Comparison of ENCODE assay signal across 8 cellular contexts in genomic region chr5:91189480-91190332, GRCh38.
DNase-seq lines count a peak whose midpoint lies in the region; ATAC-seq, FAIRE-seq and TF ChIP-seq lines count a peak whose summit lies in the region.

No MANE protein-coding gene starts in this region.

- intact Hi-C loops in kidney (cut with DNase I), result no loop called here

- H3K4me1 ChIP-seq in kidney (ENCODE audit: control insufficient read depth in 1 of 2, insufficient read depth in 1 of 2, low read depth in 1 of 2, low read length in 2 of 2), result peaks cover 0 to 3% of the 10 kb centered on the region in 2 donors

- no peaks in the 10 kb centered on the region for H3K36me3 ChIP-seq in kidney (ENCODE audit: control insufficient read depth in 1 of 2, insufficient read depth in 2 of 2, low read length in 2 of 2)

- POLR2A ChIA-PET in GM10248 (lab: Yijun Ruan, JAX), result no interaction called here

- no peaks in the 10 kb centered on the region for H3K9me3 ChIP-seq in kidney (ENCODE audit: control insufficient read depth in 1 of 2, low read length in 2 of 2)

- TF ChIP-seq CTCF in WI38 (IDR thresholded peaks at IDR 0.05; ENCODE audit: low read depth, low read length) (no peak), kidney (IDR thresholded peaks at IDR 0.05; ENCODE audit: borderline replicate concordance, extremely low read depth, insufficient read depth) (no peak), GM10248 (IDR thresholded peaks at IDR 0.05; ENCODE audit: control extremely low read depth, extremely low read depth, low read depth, missing control alignments) (no peak)

- peak; percentile 72 for FAIRE-seq in kidney (lab: Jason Lieb, UNC)

- CTCF ChIA-PET in GM10248 (lab: Yijun Ruan, JAX), result interaction anchor here (1.1 kb wide), 1 partner anchor 12 kb away, joined by 3 read pairs; no protein-coding TSS in a partner anchor

- no peak for DNase-seq in kidney
- DNase-seq in 8988T, result no peak
- no peak for DNase-seq in GM10248 (ENCODE audit: extremely low spot score)
- no peak for DNase-seq in SHP77 (lab: John Stamatoyannopoulos, UW)

- ATAC-seq in GM21619 (IDR thresholded peaks at IDR 0.05; ENCODE audit: unreplicated experiment), result peak; percentile 50
- ATAC-seq in activated CD4-positive, CD25-positive, alpha-beta regulatory T cell treated with anti-CD3 and anti-CD28 coated beads, Interleukin-2, amount 50 U/mL, for 24 hours, result no peak

- peak overlapping the region; percentile 8 to 68 for H3K27ac ChIP-seq in kidney (ENCODE audit: low read depth in 2 of 2, low read length in 2 of 2)
- H3K27ac ChIP-seq in temporal lobe (ENCODE audit: low read depth, low read length), result peak overlapping the region; percentile 19

- peak overlapping the region in 1 of 2 donors; percentile 63 for H3K9ac ChIP-seq in kidney (ENCODE audit: low read length in 2 of 2)

- peak overlapping the region; percentile 31 for H3K4me3 ChIP-seq in WI38 (ENCODE audit: low read depth, low read length)
- H3K4me3 ChIP-seq in kidney (ENCODE audit: low read length in 2 of 2), result peak overlapping the region; percentile 26 to 35
